Comparison of ENCODE assay signal across 8 cellular contexts in the genomic region with DNA sequence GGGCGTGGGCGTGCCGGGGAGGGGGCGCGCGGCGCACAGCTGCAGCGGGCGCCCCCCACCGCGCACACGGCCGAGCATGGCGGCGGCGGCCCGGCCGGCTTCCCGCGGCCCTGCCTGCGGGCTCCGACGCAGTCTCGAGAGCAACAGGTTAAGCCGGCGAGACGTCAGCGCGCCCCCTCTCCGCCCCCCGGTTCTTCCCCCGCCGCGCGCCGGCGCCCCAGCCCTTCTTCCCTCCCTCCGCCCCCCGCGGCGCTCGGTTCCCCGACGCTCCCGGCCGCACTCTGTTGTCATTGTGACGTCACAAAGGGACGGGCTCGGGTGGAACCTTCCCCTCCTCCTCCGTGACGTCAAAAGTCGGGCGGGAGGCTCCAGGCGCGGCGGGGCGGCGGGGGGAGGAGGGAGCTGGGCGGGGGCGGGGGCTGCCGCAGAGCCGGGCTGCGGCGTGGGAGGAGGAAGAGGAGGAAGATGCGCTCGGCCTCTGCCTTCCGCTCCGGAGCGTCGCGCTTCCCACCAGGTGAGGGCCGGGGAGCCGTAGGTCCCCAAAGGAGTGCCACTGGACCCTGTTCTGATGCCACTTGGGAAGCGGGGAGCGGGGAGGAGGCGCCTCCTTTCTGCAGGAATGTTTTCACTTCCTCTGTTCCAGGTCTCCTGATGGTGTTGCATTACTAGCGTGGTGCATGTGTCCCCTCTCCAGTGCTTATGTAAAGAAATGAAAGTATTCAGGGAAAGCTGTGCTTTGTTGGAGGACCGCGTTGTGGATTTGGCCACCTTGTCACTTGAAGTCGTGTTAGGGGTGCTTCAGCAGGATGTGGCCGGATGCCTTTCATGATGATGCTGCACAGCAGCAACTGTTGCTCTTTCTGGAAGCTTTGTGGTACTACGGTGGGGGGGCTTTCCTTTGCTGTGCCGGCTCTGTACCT. TPM values are rescaled to one million over a fixed set of nuclear protein-coding genes. Genes with fewer than 3 reads are reported as not detected.
A peak's percentile ranks its signal among the peaks of the same experiment; 100 is the strongest.
DNase-seq lines count a peak whose midpoint lies in the region; TF ChIP-seq lines count a peak whose summit lies in the region.

No MANE protein-coding gene starts in this region.

- peaks cover 39% of the 10 kb centered on the region for H3K4me1 Mint-ChIP-seq in nephron

- H2AFZ ChIP-seq in GM23248 (peak overlapping the region; percentile 4; the same call in 1 of the 2 replicates), Loucy (ENCODE audit: low read length) (no peak overlapping the region)

- in situ Hi-C loops in GM23248 (cut with MboI) = no loop called here

- H3K9me2 ChIP-seq in GM23248 (ENCODE audit: insufficient read depth) (no peaks in the 10 kb centered on the region), Loucy (replicated peaks; ENCODE audit: low read depth, low read length) (no peaks in the 10 kb centered on the region)

- H3K4me3 ChIP-seq in GM23248 (peak overlapping the region; percentile 76), Loucy (ENCODE audit: low read length, poor library complexity, severe bottlenecking) (peak overlapping the region; percentile 81), fibroblast of pulmonary artery (replicated peaks; ENCODE audit: low read depth, low read length) (peak overlapping the region; percentile 78)

- no peaks in the 10 kb centered on the region for H3K9me3 Mint-ChIP-seq in nephron

- TF ChIP-seq CTCF in Loucy (conservative IDR thresholded peaks at IDR 0.05; ENCODE audit: low read length) = no peak
- peak; percentile 33 for TF ChIP-seq CTCF in fibroblast of pulmonary artery (IDR thresholded peaks at IDR 0.05; ENCODE audit: low read length, missing control alignments)
- TF ChIP-seq CTCF in nephron (IDR thresholded peaks at IDR 0.05; ENCODE audit: unreplicated experiment in 3 of 3) = peak in 1 of 3 experiments; percentile 34

- H3K4me3 Mint-ChIP-seq in nephron = peak overlapping the region; percentile 88 to 95 (median 93)

- 0 to 1% methylated on average over 11 to 81 of the region's 83 CpGs for WGBS in GM23248 (ENCODE audit: low coverage in 1 of 2, low lambda C conversion rate in 2 of 2, missing lambda C conversion rate in 2 of 2), 2 experiments

- H3K4me1 ChIP-seq in GM23248 (ENCODE audit: insufficient read depth) = peaks cover 13% of the 10 kb centered on the region
- H3K4me1 ChIP-seq in Loucy (ENCODE audit: insufficient read depth, low read length, poor library complexity, severe bottlenecking) = peaks cover 38% of the 10 kb centered on the region

- H3F3A ChIP-seq in GM23248 (ENCODE audit: insufficient read depth) = peaks cover 27% of the 10 kb centered on the region
- H3F3A ChIP-seq in Loucy (ENCODE audit: low read depth) = peaks cover 9% of the 10 kb centered on the region

- H3K27ac ChIP-seq in GM23248 = peak overlapping the region; percentile 79

- H3K79me2 ChIP-seq in GM23248 (ENCODE audit: insufficient read depth) (peaks cover 70% of the 10 kb centered on the region), Loucy (ENCODE audit: insufficient read depth, low read length) (peaks cover 85% of the 10 kb centered on the region)

- DNase-seq in DMS 273 (lab: John Stamatoyannopoulos, UW; ENCODE audit: unreplicated experiment) (peak; percentile 98), GM23248 (peak; percentile 99), fibroblast of pulmonary artery (ENCODE audit: low read depth) (peak; percentile 98)
- DNase-seq in activated effector memory CD4-positive, alpha-beta T cell treated with Interleukin-2 at 50 U/mL for 16 hours = peak; percentile 91
- DNase-seq in stimulated activated naive CD4-positive, alpha-beta T cell (lab: John Stamatoyannopoulos, UW) = peak; percentile 92 to 98 (median 96)

- H3K27me3 ChIP-seq in GM23248 (replicated peaks; ENCODE audit: insufficient read depth) (no peaks in the 10 kb centered on the region), Loucy (ENCODE audit: insufficient read depth, low read length, poor library complexity, severe bottlenecking) (peaks cover 19% of the 10 kb centered on the region)

- TF ChIP-seq POLR2A in Raji (IDR thresholded peaks at IDR 0.05; ENCODE audit: insufficient read depth, low read depth, low read length) = peak; percentile 48; the same call in 1 of the 2 replicates

- H3K9me3 ChIP-seq in GM23248 (ENCODE audit: low read depth) = no peaks in the 10 kb centered on the region
- H3K9me3 ChIP-seq in Loucy (ENCODE audit: insufficient read depth, low read depth, low read length) = no peaks in the 10 kb centered on the region

- H3K36me3 ChIP-seq in GM23248 (ENCODE audit: low read depth) (no peaks in the 10 kb centered on the region), Loucy (ENCODE audit: insufficient read depth, low read length) (peaks cover 2% of the 10 kb centered on the region)

- peak overlapping the region; percentile 87 to 96 (median 94) for H3K27ac Mint-ChIP-seq in nephron

- H3K36me3 Mint-ChIP-seq in nephron (ENCODE audit: low read depth) = peaks cover 2% of the 10 kb centered on the region

- H3K27me3 Mint-ChIP-seq in nephron (ENCODE audit: low read depth) = no peaks in the 10 kb centered on the region

- H3K9ac ChIP-seq in GM23248 = peak overlapping the region; percentile 79
- peak overlapping the region; percentile 84 for H3K9ac ChIP-seq in Loucy (ENCODE audit: low read depth, low read length, poor library complexity, severe bottlenecking)

- H4K20me1 ChIP-seq in GM23248 (ENCODE audit: insufficient read depth) (no peaks in the 10 kb centered on the region), Loucy (ENCODE audit: insufficient read depth, low read length, poor library complexity, severe bottlenecking) (peaks cover 68% of the 10 kb centered on the region)

- H3K4me2 ChIP-seq in GM23248 (ENCODE audit: unreplicated experiment) (peak overlapping the region; percentile 75), Loucy (ENCODE audit: low read depth, low read length, poor library complexity, severe bottlenecking) (peak overlapping the region; percentile 91)

RNA-seq across cellular contexts. Expression of a gene that starts 2.8 kb away (rescaled TPM):
- total RNA-seq in GM23248 (2014; rRNA removed; shearing (Covaris generic)) = 9.1 and 9.3 TPM in 2 replicates
- 3.9 and 4.7 TPM in 2 replicates for polyA plus RNA-seq in GM23248 (2016; fragmentation: Nextera tagmentation; extraction: Ambion mirVana)

Comparison
In these comparisons a context has a peak if more than half of its experiments do, and no peak if none do; other contexts are left out.
1. Peak in every context shown above with its lines: DNase-seq, H3K4me3 ChIP-seq and H3K27ac ChIP-seq.